In genomic region chr6:7260291-7261029, GRCh38 we compare ENCODE assay signal across 8 cellular contexts. TPM values are rescaled to one million over a fixed set of nuclear protein-coding genes. Genes with fewer than 3 reads are reported as not detected.
A peak's percentile ranks its signal among the peaks of the same experiment; 100 is the strongest.
DNase-seq lines count a peak whose midpoint lies in the region; ATAC-seq, FAIRE-seq and TF ChIP-seq lines count a peak whose summit lies in the region.

No MANE protein-coding gene starts in this region.

- intact Hi-C loops in posterior vena cava (cut with DNase I), result no loop called here

- peak overlapping the region; percentile 45 for H3K4me3 ChIP-seq in SJSA1

- no peak for TF ChIP-seq CTCF in foreskin keratinocyte (conservative IDR thresholded peaks at IDR 0.05)
- no peak for TF ChIP-seq CTCF in GM13976 (IDR thresholded peaks at IDR 0.05; ENCODE audit: borderline replicate concordance, control extremely low read depth, extremely low read depth, insufficient read depth, missing control alignments)

- peak; percentile 54 for FAIRE-seq in GM12892 (lab: Jason Lieb, UNC)

- ATAC-seq in foreskin keratinocyte, result peak; percentile 1

- DNase-seq in GM12892 (ENCODE audit: insufficient read length) (no peak), SJSA1 (ENCODE audit: low read depth in 1 of 2, low spot score in 2 of 2) (no peak), foreskin keratinocyte (no peak), posterior vena cava (ENCODE audit: low spot score) (peak; percentile 71), KBM-7 (no peak), GDM1 (lab: John Stamatoyannopoulos, UW) (no peak), AG20443 (ENCODE audit: low spot score) (no peak), GM13976 (ENCODE audit: low spot score) (no peak)

- H3K27me3 ChIP-seq in SJSA1 (replicated peaks), result no peaks in the 10 kb centered on the region
- no peaks in the 10 kb centered on the region for H3K27me3 ChIP-seq in foreskin keratinocyte

- in situ Hi-C loops in KBM-7 (cut with MboI; ENCODE audit: low pct_unique_long_range_greater_than_20kb, low sequenced_read_pairs), result loop anchor here (25.0 kb wide), 1 partner anchor 352 kb away; no protein-coding TSS in a partner anchor
- in situ Hi-C loops in GM13976 (cut with MboI; ENCODE audit: low sequenced_read_pairs, unreplicated experiment), result no loop called here

- H3K4me1 ChIP-seq in SJSA1 (replicated peaks) (peaks cover 13% of the 10 kb centered on the region), foreskin keratinocyte (no peaks in the 10 kb centered on the region)

- H3K9me3 ChIP-seq in SJSA1 (replicated peaks), result no peaks in the 10 kb centered on the region

- no peak for TF ChIP-seq POLR2A in GM12892 (IDR thresholded peaks at IDR 0.05; ENCODE audit: low read depth, low read length)

- H3K27ac ChIP-seq in SJSA1 (no peak overlapping the region), foreskin keratinocyte (peak overlapping the region; percentile 82)

- H3K36me3 ChIP-seq in SJSA1, result no peaks in the 10 kb centered on the region

RNA-seq across cellular contexts. Expression of gene SSR1, which starts 52.5 kb away (rescaled TPM):
- polyA plus RNA-seq in GM12892 (2012; ENCODE audit: missing spikeins), result 97.7 TPM
- 153 and 169 TPM in 2 replicates for total RNA-seq in SJSA1 (2014; rRNA removed; shearing (Covaris generic))
- total RNA-seq in foreskin keratinocyte (126 and 142 TPM in 2 replicates), posterior vena cava (100 to 1,000 TPM; 124 to 133 TPM)
- 57.1 and 62.9 TPM in 2 replicates for polyA plus RNA-seq in foreskin keratinocyte
